25 cellular contexts compared by ENCODE assay signal in genomic region chr3:171563298-171563697, GRCh38.
DNase-seq lines count a peak whose midpoint lies in the region; ATAC-seq, FAIRE-seq and TF ChIP-seq lines count a peak whose summit lies in the region.
"Had no signal": no experiment of that assay in that cellular context is flagged by ENCODE, and none has a peak within 500 bp of the region (broad histone marks: within the 10 kb centered on the region; RNA-seq: fewer than 3 reads in every experiment).

No MANE protein-coding gene starts in this region.

- H3K4me2 ChIP-seq in Loucy (ENCODE audit: low read depth, low read length, poor library complexity, severe bottlenecking), result no peak overlapping the region

- no peaks in the 10 kb centered on the region for H4K20me1 ChIP-seq in Loucy (ENCODE audit: insufficient read depth, low read length, poor library complexity, severe bottlenecking)
- H4K20me1 ChIP-seq: BLaER1 treated with 17β-estradiol and CSF1 and Interleukin-3, amounts not matched to agents 10 nM and 100 nM had no signal

- H3K9me3 ChIP-seq in right atrium auricular region (no peaks in the 10 kb centered on the region), Loucy (ENCODE audit: insufficient read depth, low read depth, low read length) (no peaks in the 10 kb centered on the region), T-helper 17 cell (ENCODE audit: control insufficient read depth, low read length, poor library complexity, severe bottlenecking) (no peaks in the 10 kb centered on the region)
- H3K9me3 ChIP-seq: adrenal gland; BLaER1 treated with 17β-estradiol and CSF1 and Interleukin-3, amounts not matched to agents 10 nM and 100 nM; left lung; SJSA1; thyroid gland had no signal

- H3K4me3 ChIP-seq in right atrium auricular region (no peak overlapping the region), Loucy (ENCODE audit: low read length, poor library complexity, severe bottlenecking) (no peak overlapping the region)
- H3K4me3 ChIP-seq: adrenal gland; BLaER1 treated with 17β-estradiol and CSF1 and Interleukin-3, amounts not matched to agents 10 nM and 100 nM; left lung; SJSA1; thyroid gland had no signal

- H3K36me3 ChIP-seq in right atrium auricular region, result no peaks in the 10 kb centered on the region
- H3K36me3 ChIP-seq in Loucy (ENCODE audit: insufficient read depth, low read length), result no peaks in the 10 kb centered on the region
- H3K36me3 ChIP-seq: adrenal gland; BLaER1 treated with 17β-estradiol and CSF1 and Interleukin-3, amounts not matched to agents 10 nM and 100 nM; brain microvascular endothelial cell; left lung; SJSA1; thyroid gland had no signal

- no peaks in the 10 kb centered on the region for H3K79me2 ChIP-seq in Loucy (ENCODE audit: insufficient read depth, low read length)

- H2AFZ ChIP-seq in Loucy (ENCODE audit: low read length), result no peak overlapping the region

- H3K36me3 Mint-ChIP-seq in T-helper 17 cell (ENCODE audit: low read depth), result no peaks in the 10 kb centered on the region
- H3K36me3 Mint-ChIP-seq: IgD-negative memory B cell, immature natural killer cell, natural killer cell had no signal

- H3K27me3 ChIP-seq in right atrium auricular region (no peaks in the 10 kb centered on the region), Loucy (ENCODE audit: insufficient read depth, low read length, poor library complexity, severe bottlenecking) (no peaks in the 10 kb centered on the region), foreskin keratinocyte (no peaks in the 10 kb centered on the region)
- H3K27me3 ChIP-seq: adrenal gland; BLaER1 treated with 17β-estradiol and CSF1 and Interleukin-3, amounts not matched to agents 10 nM and 100 nM; brain microvascular endothelial cell; left lung; SJSA1; thyroid gland had no signal

- H3K4me1 Mint-ChIP-seq in T-helper 17 cell, result peaks cover 18% of the 10 kb centered on the region

- peak; percentile 42 for ATAC-seq in Right ventricle myocardium superior (ENCODE audit: poor library complexity)
- no peak for ATAC-seq in foreskin keratinocyte
- no peak for ATAC-seq in stimulated activated naive CD8-positive, alpha-beta T cell treated with anti-CD3 and anti-CD28 coated beads, Interleukin-15, Interleukin-2, amounts not matched to agents 100 U/mL and 50 U/mL, for 24 hours
- no peak for ATAC-seq in T-helper 17 cell
- ATAC-seq: left lung, natural killer cell, Panc1 had no signal

- intact Hi-C loops in Right ventricle myocardium superior (cut with DNase I), result loop anchor here (10.0 kb wide), 2 partner anchors 238 to 378 kb away; no protein-coding TSS in a partner anchor

- no peak overlapping the region for H3K9ac ChIP-seq in Loucy (ENCODE audit: low read depth, low read length, poor library complexity, severe bottlenecking)
- H3K9ac ChIP-seq: BLaER1 treated with 17β-estradiol and CSF1 and Interleukin-3, amounts not matched to agents 10 nM and 100 nM had no signal

- no peaks in the 10 kb centered on the region for H3K27me3 Mint-ChIP-seq in T-helper 17 cell

- no peaks in the 10 kb centered on the region for H3K4me1 ChIP-seq in right atrium auricular region
- peaks cover 9% of the 10 kb centered on the region for H3K4me1 ChIP-seq in Loucy (ENCODE audit: insufficient read depth, low read length, poor library complexity, severe bottlenecking)
- no peaks in the 10 kb centered on the region for H3K4me1 ChIP-seq in foreskin keratinocyte
- H3K4me1 ChIP-seq: adrenal gland, SJSA1 had no signal

- H3K9me2 ChIP-seq in Loucy (replicated peaks; ENCODE audit: low read depth, low read length), result no peaks in the 10 kb centered on the region

- H3K4me3 Mint-ChIP-seq in T-helper 17 cell, result no peak overlapping the region
- H3K4me3 Mint-ChIP-seq: IgD-negative memory B cell, immature natural killer cell, natural killer cell had no signal

- no peak for FAIRE-seq in HTR-8/SVneo (lab: Jason Lieb, UNC)

- H3K27ac Mint-ChIP-seq in T-helper 17 cell, result no peak overlapping the region
- H3K27ac Mint-ChIP-seq: IgD-negative memory B cell, immature natural killer cell, natural killer cell had no signal

- H3K27ac ChIP-seq in right atrium auricular region, result no peak overlapping the region
- H3K27ac ChIP-seq in foreskin keratinocyte, result no peak overlapping the region
- H3K27ac ChIP-seq: adrenal gland; BLaER1 treated with 17β-estradiol and CSF1 and Interleukin-3, amounts not matched to agents 10 nM and 100 nM; brain microvascular endothelial cell; HL-60; left lung; SJSA1; thyroid gland had no signal

- DNase-seq in Right ventricle myocardium superior (no peak), right atrium auricular region (ENCODE audit: low spot score) (no peak), foreskin keratinocyte (no peak), NCI-H1694 treated with DMSO at 0.1 percent for 48 hours (lab: John Stamatoyannopoulos, UW) (no peak), T-helper 17 cell (no peak), HTR-8/SVneo (ENCODE audit: insufficient read length, low spot score) (no peak)
- peak; percentile 11 for DNase-seq in stimulated activated naive CD8-positive, alpha-beta T cell treated with anti-CD3 and anti-CD28 coated beads, Interleukin-15, Interleukin-2, amounts not matched to agents 100 U/mL and 50 U/mL, for 24 hours
- DNase-seq: activated gamma-delta T cell; adrenal gland; brain microvascular endothelial cell; DND-41; effector CD4-positive, alpha-beta T cell; immature natural killer cell; left lung; natural killer cell; NCI-H1105; stimulated activated CD4-positive, alpha-beta T cell treated with anti-CD3 and anti-CD28 coated beads, Interleukin-4, amount 100 ng/mL, for 4 hours; stimulated activated naive CD4-positive, alpha-beta T cell; thyroid gland had no signal

- TF ChIP-seq CTCF in right atrium auricular region (IDR thresholded peaks at IDR 0.05) (no peak), Loucy (conservative IDR thresholded peaks at IDR 0.05; ENCODE audit: low read length) (peak; percentile 37), foreskin keratinocyte (conservative IDR thresholded peaks at IDR 0.05) (peak; percentile 14)

- no peaks in the 10 kb centered on the region for H3F3A ChIP-seq in Loucy (ENCODE audit: low read depth)

Comparison
In these comparisons a context has a peak if more than half of its experiments do, and no peak if none do; other contexts are left out.
1. CTCF ChIP-seq: peak in Loucy (single experiment) and foreskin keratinocyte (single experiment); none in right atrium auricular region (0 of 2).